In the genomic region with DNA sequence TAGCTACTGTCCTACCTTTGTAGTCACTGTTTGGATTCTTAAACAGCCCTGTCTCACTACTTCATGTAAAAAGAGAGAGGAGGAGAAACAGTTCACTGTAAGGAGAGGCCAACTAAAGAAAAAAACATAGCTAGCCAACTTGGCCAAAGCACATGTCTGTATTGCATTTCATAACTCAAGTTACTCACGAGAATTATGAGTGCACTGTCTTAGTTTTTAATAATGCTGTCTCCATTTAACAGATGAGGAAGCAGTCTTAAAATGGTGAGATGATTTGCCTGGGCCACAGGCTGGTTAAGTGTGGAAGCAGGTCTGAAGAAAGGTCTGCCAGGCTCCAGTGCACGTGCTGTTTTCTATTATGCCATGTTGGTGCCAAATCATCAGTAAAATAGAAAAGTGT, we compare ENCODE assay signal across 16 cellular contexts.
DNase-seq lines count a peak whose midpoint lies in the region; ATAC-seq and TF ChIP-seq lines count a peak whose summit lies in the region.
"Had no signal": no experiment of that assay in that cellular context is flagged by ENCODE, and none has a peak within 500 bp of the region (broad histone marks: within the 10 kb centered on the region; RNA-seq: fewer than 3 reads in every experiment).

No MANE protein-coding gene starts in this region.

- H3K27ac ChIP-seq in CD8-positive, alpha-beta T cell (ENCODE audit: low read depth, low read length) = no peak overlapping the region
- peak overlapping the region; percentile 58 for H3K27ac ChIP-seq in OCI-LY1 (ENCODE audit: low read depth, low read length, poor library complexity, severe bottlenecking)

- no peak for TF ChIP-seq CTCF in CD8-positive, alpha-beta T cell (IDR thresholded peaks at IDR 0.05)
- TF ChIP-seq CTCF in OCI-LY1 (IDR thresholded peaks at IDR 0.05; ENCODE audit: low read length) (no peak), fibroblast of villous mesenchyme (IDR thresholded peaks at IDR 0.05; ENCODE audit: insufficient read depth, low read depth, low read length) (no peak), osteocyte (IDR thresholded peaks at IDR 0.05) (no peak)

- H3K9me3 Mint-ChIP-seq in CD8-positive, alpha-beta T cell = no peaks in the 10 kb centered on the region
- H3K9me3 Mint-ChIP-seq in osteocyte (ENCODE audit: unreplicated experiment) = no peaks in the 10 kb centered on the region

- peaks cover 15% of the 10 kb centered on the region for H3K36me3 Mint-ChIP-seq in CD8-positive, alpha-beta T cell
- peaks cover 2% of the 10 kb centered on the region for H3K36me3 Mint-ChIP-seq in osteocyte (ENCODE audit: unreplicated experiment)

- H3K9me3 ChIP-seq in CD8-positive, alpha-beta T cell (ENCODE audit: low read length) = no peaks in the 10 kb centered on the region
- no peaks in the 10 kb centered on the region for H3K9me3 ChIP-seq in OCI-LY1 (ENCODE audit: low read length)
- H3K9me3 ChIP-seq: tibial artery had no signal

- DNase-seq in CD8-positive, alpha-beta T cell = no peak
- DNase-seq in fibroblast of villous mesenchyme (ENCODE audit: low read depth) = peak; percentile 28
- no peak for DNase-seq in osteocyte (ENCODE audit: extremely low spot score, unreplicated experiment)
- DNase-seq in KG1 (lab: John Stamatoyannopoulos, UW) = no peak
- no peak for DNase-seq in NCI-H526 (lab: John Stamatoyannopoulos, UW)
- no peak for DNase-seq in activated CD4-positive, CD25-positive, alpha-beta regulatory T cell treated with anti-CD3 and anti-CD28 coated beads, Interleukin-2, amount 50 U/mL, for 72 hours
- DNase-seq in left colon = no peak
- DNase-seq: activated CD4-positive, alpha-beta T cell treated with anti-CD3 and anti-CD28 coated beads for 1 hour; activated T-cell treated with anti-CD3 and anti-CD28 coated beads for 4 hours; Calu3; erythroblast; mesendoderm; occipital lobe; stimulated activated CD4-positive, alpha-beta T cell treated with anti-CD3 and anti-CD28 coated beads, Interleukin-15, amount 100 ng/mL, for 24 hours; tibial artery had no signal

- intact Hi-C loops in CD8-positive, alpha-beta T cell (cut with DNase I, micrococcal nuclease) = no loop called here
- intact Hi-C loops in left colon (cut with DNase I, micrococcal nuclease) = no loop called here

- POLR2A ChIA-PET in CD8-positive, alpha-beta T cell (lab: Charles Lee) = no interaction called here

- peak overlapping the region; percentile 57 for H3K27ac Mint-ChIP-seq in CD8-positive, alpha-beta T cell
- H3K27ac Mint-ChIP-seq in osteocyte (ENCODE audit: unreplicated experiment) = peak overlapping the region; percentile 56

- no peaks in the 10 kb centered on the region for H3K4me1 ChIP-seq in CD8-positive, alpha-beta T cell (ENCODE audit: insufficient read depth, low read length)
- peaks cover 12% of the 10 kb centered on the region for H3K4me1 ChIP-seq in OCI-LY1 (ENCODE audit: insufficient read depth, low read length, severe bottlenecking)

- H3F3A ChIP-seq in OCI-LY1 (ENCODE audit: insufficient read depth, low read length) = no peaks in the 10 kb centered on the region

- no peak overlapping the region for H2AFZ ChIP-seq in OCI-LY1 (ENCODE audit: low read length)

- no peaks in the 10 kb centered on the region for H4K20me1 ChIP-seq in OCI-LY1 (ENCODE audit: insufficient read depth, low read length)

- H3K27me3 Mint-ChIP-seq in CD8-positive, alpha-beta T cell (ENCODE audit: low read depth) = no peaks in the 10 kb centered on the region
- no peaks in the 10 kb centered on the region for H3K27me3 Mint-ChIP-seq in osteocyte (ENCODE audit: unreplicated experiment)

- CTCF ChIA-PET in CD8-positive, alpha-beta T cell (lab: Charles Lee) = no interaction called here

- H3K4me3 Mint-ChIP-seq in CD8-positive, alpha-beta T cell = no peak overlapping the region
- H3K4me3 Mint-ChIP-seq in osteocyte (ENCODE audit: unreplicated experiment) = no peak overlapping the region

- H3K36me3 ChIP-seq in CD8-positive, alpha-beta T cell (ENCODE audit: insufficient read depth, low read length) = no peaks in the 10 kb centered on the region
- peaks cover 14% of the 10 kb centered on the region; the same call in 1 of the 2 replicates for H3K36me3 ChIP-seq in OCI-LY1 (ENCODE audit: insufficient read depth, low read length)
- H3K36me3 ChIP-seq: tibial artery had no signal

- H3K79me2 ChIP-seq in OCI-LY1 (ENCODE audit: insufficient read depth, low read length) = no peaks in the 10 kb centered on the region; the same call in none of the 2 replicates

- H3K4me3 ChIP-seq in CD8-positive, alpha-beta T cell (ENCODE audit: low read depth, low read length) = no peak overlapping the region
- H3K4me3 ChIP-seq in OCI-LY1 (ENCODE audit: low read depth, low read length, poor library complexity, severe bottlenecking) (no peak overlapping the region), fibroblast of villous mesenchyme (ENCODE audit: low read depth, low read length) (no peak overlapping the region)
- H3K4me3 ChIP-seq: tibial artery had no signal

- peaks cover 20% of the 10 kb centered on the region for H3K4me1 Mint-ChIP-seq in CD8-positive, alpha-beta T cell (ENCODE audit: low read depth)
- peaks cover 45% of the 10 kb centered on the region for H3K4me1 Mint-ChIP-seq in osteocyte (ENCODE audit: unreplicated experiment)

- H3K4me2 ChIP-seq in OCI-LY1 (ENCODE audit: low read length) = peak overlapping the region; percentile 28; the same call in 1 of the 2 replicates

- H3K9ac ChIP-seq in OCI-LY1 (ENCODE audit: low read length) = no peak overlapping the region; the same call in 1 of the 2 replicates

- no peak for ATAC-seq in CD8-positive, alpha-beta T cell
- no peak for ATAC-seq in left colon

- no peaks in the 10 kb centered on the region for H3K9me2 ChIP-seq in OCI-LY1 (ENCODE audit: low read depth, low read length)

- no peaks in the 10 kb centered on the region for H3K27me3 ChIP-seq in CD8-positive, alpha-beta T cell (ENCODE audit: insufficient read depth, low read length)
- no peaks in the 10 kb centered on the region for H3K27me3 ChIP-seq in OCI-LY1 (ENCODE audit: insufficient read depth, low read length)
- H3K27me3 ChIP-seq: tibial artery had no signal
